In the genomic region with DNA sequence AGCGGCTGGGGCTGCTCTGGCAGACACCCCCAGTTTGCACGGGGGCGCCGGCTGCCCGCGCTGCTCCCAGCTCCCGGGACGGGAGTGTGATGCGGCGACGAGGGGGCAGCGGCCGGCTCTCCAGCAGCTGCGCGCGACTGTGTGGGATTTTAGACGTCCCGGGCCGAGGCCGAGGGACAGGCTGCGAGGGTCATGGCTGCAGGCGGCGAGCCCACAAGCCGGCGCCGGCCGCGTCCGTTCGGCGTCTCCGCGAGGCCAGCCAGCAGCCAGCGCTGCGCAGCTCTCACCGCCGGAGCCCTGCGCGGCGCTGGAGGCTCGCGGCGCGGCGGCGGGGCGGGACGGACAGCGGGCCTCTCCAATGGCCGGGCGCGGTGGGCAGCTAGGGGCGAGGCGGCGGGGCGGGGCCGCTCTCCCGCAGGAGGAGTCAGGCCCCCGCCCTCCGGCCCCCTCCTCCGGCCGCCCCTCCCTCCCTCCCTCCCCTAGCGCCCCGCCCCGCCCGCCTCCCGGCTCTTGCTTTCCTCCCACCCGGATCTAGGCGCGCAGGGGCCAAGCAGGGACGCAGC, we compare ENCODE assay signal across 8 cellular contexts. TPM values are rescaled to one million over a fixed set of nuclear protein-coding genes. Genes with fewer than 3 reads are reported as not detected.
A peak's percentile ranks its signal among the peaks of the same experiment; 100 is the strongest.
DNase-seq lines count a peak whose midpoint lies in the region; ATAC-seq and TF ChIP-seq lines count a peak whose summit lies in the region.

FZD4 (minus strand) TSS at position 285 of the 563 bp plus-strand sequence. CDS start 310 bp downstream, outside the sequence.

- CTCF ChIA-PET in activated CD8-positive, alpha-beta memory T cell treated with anti-CD3 and anti-CD28 coated beads, Interleukin-2, amount 10 ng/mL, durations not matched to agents 7 days and 5 days (lab: Charles Lee) = interaction anchor here (1.2 to 3.0 kb wide), 5 partner anchors 16 to 341 kb away, joined by 3 to 19 read pairs (median 4); no protein-coding TSS in a partner anchor

- DNase-seq in COLO668 (lab: John Stamatoyannopoulos, UW; ENCODE audit: unreplicated experiment) (peak; percentile 94), NCI-H524 (lab: John Stamatoyannopoulos, UW) (peak; percentile 62 to 80), epithelial cell of proximal tubule (ENCODE audit: low read depth) (no peak), midbrain (lab: John Stamatoyannopoulos, UW) (peak; percentile 86)
- DNase-seq in activated CD8-positive, alpha-beta memory T cell treated with anti-CD3 and anti-CD28 coated beads, Interleukin-2, amount 10 ng/mL, durations not matched to agents 7 days and 5 days = peak; percentile 77
- peak; percentile 52 for DNase-seq in stimulated activated naive B cell treated with anti-CD40 and anti-IgM and Interleukin-4, amounts not matched to agents 10 μg/mL and 1 μg/mL and 100 μg/mL, for 72 hours

- H3K27ac Mint-ChIP-seq in activated CD8-positive, alpha-beta memory T cell treated with anti-CD3 and anti-CD28 coated beads, Interleukin-2, amount 10 ng/mL, durations not matched to agents 7 days and 5 days = peak within 1 kb of the TSS; percentile 30
- peak within 1 kb of the TSS; percentile 86 for H3K27ac Mint-ChIP-seq in stimulated activated naive B cell treated with anti-CD40 and anti-IgM and Interleukin-4, amounts not matched to agents 10 μg/mL and 1 μg/mL and 100 μg/mL, for 72 hours

- H3K9me3 Mint-ChIP-seq in activated CD8-positive, alpha-beta memory T cell treated with anti-CD3 and anti-CD28 coated beads, Interleukin-2, amount 10 ng/mL, durations not matched to agents 7 days and 5 days (ENCODE audit: low read depth) = no peaks in the 10 kb centered on the region
- H3K9me3 Mint-ChIP-seq in stimulated activated naive B cell treated with anti-CD40 and anti-IgM and Interleukin-4, amounts not matched to agents 10 μg/mL and 1 μg/mL and 100 μg/mL, for 72 hours = no peaks in the 10 kb centered on the region

- H3K4me3 ChIP-seq in epithelial cell of proximal tubule (ENCODE audit: low read depth, low read length) = peak within 1 kb of the TSS; percentile 80

- H3K4me1 Mint-ChIP-seq in activated CD8-positive, alpha-beta memory T cell treated with anti-CD3 and anti-CD28 coated beads, Interleukin-2, amount 10 ng/mL, durations not matched to agents 7 days and 5 days = peaks cover 11% of the 10 kb centered on the region
- H3K4me1 Mint-ChIP-seq in stimulated activated naive B cell treated with anti-CD40 and anti-IgM and Interleukin-4, amounts not matched to agents 10 μg/mL and 1 μg/mL and 100 μg/mL, for 72 hours = peaks cover 11 to 21% of the 10 kb centered on the region in 2 donors

- peak; percentile 93 for ATAC-seq in GM19351 (IDR thresholded peaks at IDR 0.05; ENCODE audit: unreplicated experiment)
- peak; percentile 97 for ATAC-seq in HG03432 (IDR thresholded peaks at IDR 0.05; ENCODE audit: unreplicated experiment)
- peak; percentile 94 for ATAC-seq in activated CD8-positive, alpha-beta memory T cell treated with anti-CD3 and anti-CD28 coated beads, Interleukin-2, amount 10 ng/mL, durations not matched to agents 7 days and 5 days
- ATAC-seq in stimulated activated naive B cell treated with anti-CD40 and anti-IgM and Interleukin-4, amounts not matched to agents 10 μg/mL and 1 μg/mL and 100 μg/mL, for 72 hours (replicated peaks) = peak; percentile 91 to 94

- no peak for TF ChIP-seq CTCF in epithelial cell of proximal tubule (conservative IDR thresholded peaks at IDR 0.05; ENCODE audit: low read depth, low read length)

- H3K36me3 Mint-ChIP-seq in activated CD8-positive, alpha-beta memory T cell treated with anti-CD3 and anti-CD28 coated beads, Interleukin-2, amount 10 ng/mL, durations not matched to agents 7 days and 5 days = no peaks in the 10 kb centered on the region
- H3K36me3 Mint-ChIP-seq in stimulated activated naive B cell treated with anti-CD40 and anti-IgM and Interleukin-4, amounts not matched to agents 10 μg/mL and 1 μg/mL and 100 μg/mL, for 72 hours = peaks cover 0 to 2% of the 10 kb centered on the region in 2 donors

- H3K27me3 Mint-ChIP-seq in activated CD8-positive, alpha-beta memory T cell treated with anti-CD3 and anti-CD28 coated beads, Interleukin-2, amount 10 ng/mL, durations not matched to agents 7 days and 5 days = peaks cover 70% of the 10 kb centered on the region
- H3K27me3 Mint-ChIP-seq in stimulated activated naive B cell treated with anti-CD40 and anti-IgM and Interleukin-4, amounts not matched to agents 10 μg/mL and 1 μg/mL and 100 μg/mL, for 72 hours = peaks cover 23 to 59% of the 10 kb centered on the region in 2 donors

- H3K4me3 Mint-ChIP-seq in activated CD8-positive, alpha-beta memory T cell treated with anti-CD3 and anti-CD28 coated beads, Interleukin-2, amount 10 ng/mL, durations not matched to agents 7 days and 5 days = peak within 1 kb of the TSS; percentile 87
- peak within 1 kb of the TSS; percentile 93 to 94 for H3K4me3 Mint-ChIP-seq in stimulated activated naive B cell treated with anti-CD40 and anti-IgM and Interleukin-4, amounts not matched to agents 10 μg/mL and 1 μg/mL and 100 μg/mL, for 72 hours

RNA-seq across cellular contexts. Expression of gene FZD4, which starts in this region (rescaled TPM):
- under 1 TPM; 0.16 to 0.44 TPM for total RNA-seq in activated CD8-positive, alpha-beta memory T cell treated with anti-CD3 and anti-CD28 coated beads, Interleukin-2, amount 10 ng/mL, durations not matched to agents 7 days and 5 days
- total RNA-seq in epithelial cell of proximal tubule = 3.2 and 4.7 TPM in 2 replicates

Comparison
In these comparisons a context has a peak if more than half of its experiments do, and no peak if none do; other contexts are left out.
1. Peak in DNase-seq and ATAC-seq in activated CD8-positive, alpha-beta memory T cell treated with anti-CD3 and anti-CD28 coated beads, Interleukin-2, amount 10 ng/mL, durations not matched to agents 7 days and 5 days; RNA of the gene not detected or under 1 TPM.